1 cellular context compared by ENCODE assay signal in genomic region chr19:9323919-9324583, GRCh38.
TF ChIP-seq lines count a peak whose summit lies in the region.

ZNF559 (plus strand) TSS chr19:9324179; CDS start chr19:9338550, 14,371 bp downstream.

TF ChIP-seq in K562, 482 proteins besides CTCF, POLR2A, EP300 and RAD21 (continued from another document and continues in another):
- TF ChIP-seq CTBP1 (IDR thresholded peaks at IDR 0.05; ENCODE audit: borderline replicate concordance) (peak; percentile 27; the same call in 1 of the 2 replicates), ZNF134 (CRISPR knock-in tag; conservative IDR thresholded peaks at IDR 0.05) (no peak), MAX (CRISPR knock-in tag; IDR thresholded peaks at IDR 0.05) (no peak), GATAD2B (IDR thresholded peaks at IDR 0.05; ENCODE audit: borderline replicate concordance) (no peak), DPF2 (IDR thresholded peaks at IDR 0.05) (no peak), ARNT (IDR thresholded peaks at IDR 0.05) (no peak), GMEB1 (CRISPR knock-in tag; IDR thresholded peaks at IDR 0.05) (peak; percentile 46; the same call in 1 of the 2 replicates), RBM15 (IDR thresholded peaks at IDR 0.05; ENCODE audit: insufficient read depth, low read length) (no peak), MEIS2 (IDR thresholded peaks at IDR 0.05; ENCODE audit: partially characterized antibody) (peak; percentile 96), FOXM1 (IDR thresholded peaks at IDR 0.05; ENCODE audit: low read depth) (peak; percentile 7; the same call in 1 of the 2 replicates), FOXM1 (CRISPR knock-in tag; IDR thresholded peaks at IDR 0.05; ENCODE audit: low read depth) (no peak), BRD4 (IDR thresholded peaks at IDR 0.05) (0 out of 2 replicates have a peak, but pooled peaks have one; percentile 42), ZNF12 (CRISPR knock-in tag; IDR thresholded peaks at IDR 0.05) (no peak), MTA3 (IDR thresholded peaks at IDR 0.05; ENCODE audit: borderline replicate concordance) (no peak; the same call in 1 of the 2 replicates), ZBTB26 (CRISPR knock-in tag; IDR thresholded peaks at IDR 0.05) (no peak), BRF1 (IDR thresholded peaks at IDR 0.05; ENCODE audit: borderline replicate concordance, extremely low read depth, insufficient read length) (no peak), ZBTB9 (CRISPR knock-in tag; IDR thresholded peaks at IDR 0.05) (no peak), ZNF174 (CRISPR knock-in tag; IDR thresholded peaks at IDR 0.05) (no peak), SRSF7 (optimal IDR thresholded peaks at IDR 0.05; ENCODE audit: low read depth, low read length) (no peak), TCF7L2 (IDR thresholded peaks at IDR 0.05; ENCODE audit: low read depth, low read length) (0 out of 2 replicates have a peak, but pooled peaks have one; percentile 31), SP2 (IDR thresholded peaks at IDR 0.05; ENCODE audit: extremely low read depth, low read depth, low read length, poor library complexity, severe bottlenecking) (no peak), KHSRP (IDR thresholded peaks at IDR 0.05) (no peak), RHOXF2B (CRISPR knock-in tag; conservative IDR thresholded peaks at IDR 0.05) (no peak), ZC3H8 (IDR thresholded peaks at IDR 0.05) (no peak), CBFB (CRISPR knock-in tag; IDR thresholded peaks at IDR 0.05) (no peak), KDM1A (IDR thresholded peaks at IDR 0.05) (no peak), POLR2AphosphoS2 (IDR thresholded peaks at IDR 0.05; ENCODE audit: low read length) (no peak), TARDBP (IDR thresholded peaks at IDR 0.05) (no peak), HDAC2 (IDR thresholded peaks at IDR 0.05) (no peak), YY1 (IDR thresholded peaks at IDR 0.05; ENCODE audit: borderline replicate concordance in 1 of 3, control insufficient read depth in 1 of 3, extremely low read depth in 1 of 3, insufficient read depth in 3 of 3, insufficient read length in 1 of 3, insufficient replicate concordance in 2 of 3, low read depth in 1 of 3, low read length in 2 of 3) (peak; percentile 50 to 92 (median 86)), LEF1 (IDR thresholded peaks at IDR 0.05) (no peak), SMAD2 (IDR thresholded peaks at IDR 0.05; ENCODE audit: low read depth, low read length) (no peak), FOXP1 (CRISPR knock-in tag; IDR thresholded peaks at IDR 0.05) (no peak), KAT7 (CRISPR knock-in tag; IDR thresholded peaks at IDR 0.05; ENCODE audit: borderline replicate concordance) (no peak), ZBED1 (IDR thresholded peaks at IDR 0.05) (no peak), TAL1 (IDR thresholded peaks at IDR 0.05) (no peak), WHSC1 (IDR thresholded peaks at IDR 0.05; ENCODE audit: low read length) (no peak), BDP1 (IDR thresholded peaks at IDR 0.05; ENCODE audit: insufficient read depth, insufficient read length) (no peak), HLTF (IDR thresholded peaks at IDR 0.05) (no peak), ZEB2 (IDR thresholded peaks at IDR 0.05) (no peak), SMAD1 (IDR thresholded peaks at IDR 0.05; ENCODE audit: low read depth, low read length, partially characterized antibody) (no peak), CCAR2 (IDR thresholded peaks at IDR 0.05; ENCODE audit: low read depth, low read length) (no peak), GTF2B (IDR thresholded peaks at IDR 0.05; ENCODE audit: extremely low read depth, insufficient read length) (no peak), HOXB6 (CRISPR knock-in tag; IDR thresholded peaks at IDR 0.05; ENCODE audit: borderline replicate concordance) (no peak), PRDM10 (IDR thresholded peaks at IDR 0.05; ENCODE audit: partially characterized antibody) (no peak), IRF2 (CRISPR knock-in tag; IDR thresholded peaks at IDR 0.05) (no peak), ZNF146 (CRISPR knock-in tag; IDR thresholded peaks at IDR 0.05; ENCODE audit: unreplicated experiment) (no peak), RBM39 (optimal IDR thresholded peaks at IDR 0.05; ENCODE audit: low read depth, low read length) (no peak), EGR1 (conservative IDR thresholded peaks at IDR 0.05) (peak; percentile 61), PHF8 (IDR thresholded peaks at IDR 0.05; ENCODE audit: borderline replicate concordance, low read length) (peak; percentile 61; the same call in 1 of the 2 replicates), C11orf30 (IDR thresholded peaks at IDR 0.05; ENCODE audit: low read depth) (no peak), SMARCC2 (IDR thresholded peaks at IDR 0.05; ENCODE audit: low read depth) (no peak), NCOA4 (IDR thresholded peaks at IDR 0.05; ENCODE audit: partially characterized antibody) (no peak), ZFX (CRISPR knock-in tag; IDR thresholded peaks at IDR 0.05) (peak; percentile 54; the same call in 1 of the 2 replicates), ZNF695 (CRISPR knock-in tag; IDR thresholded peaks at IDR 0.05) (no peak), PATZ1 (CRISPR knock-in tag; IDR thresholded peaks at IDR 0.05; ENCODE audit: borderline replicate concordance) (no peak)
- TF ChIP-seq, protein P1, sequence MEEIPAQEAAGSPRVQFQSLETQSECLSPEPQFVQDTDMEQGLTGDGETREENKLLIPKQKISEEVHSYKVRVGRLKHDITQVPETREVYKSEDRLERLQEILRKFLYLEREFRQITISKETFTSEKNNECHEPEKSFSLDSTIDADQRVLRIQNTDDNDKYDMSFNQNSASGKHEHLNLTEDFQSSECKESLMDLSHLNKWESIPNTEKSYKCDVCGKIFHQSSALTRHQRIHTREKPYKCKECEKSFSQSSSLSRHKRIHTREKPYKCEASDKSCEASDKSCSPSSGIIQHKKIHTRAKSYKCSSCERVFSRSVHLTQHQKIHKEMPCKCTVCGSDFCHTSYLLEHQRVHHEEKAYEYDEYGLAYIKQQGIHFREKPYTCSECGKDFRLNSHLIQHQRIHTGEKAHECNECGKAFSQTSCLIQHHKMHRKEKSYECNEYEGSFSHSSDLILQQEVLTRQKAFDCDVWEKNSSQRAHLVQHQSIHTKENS (CRISPR knock-in tag; IDR thresholded peaks at IDR 0.05), result no peak
- TF ChIP-seq, protein P2, sequence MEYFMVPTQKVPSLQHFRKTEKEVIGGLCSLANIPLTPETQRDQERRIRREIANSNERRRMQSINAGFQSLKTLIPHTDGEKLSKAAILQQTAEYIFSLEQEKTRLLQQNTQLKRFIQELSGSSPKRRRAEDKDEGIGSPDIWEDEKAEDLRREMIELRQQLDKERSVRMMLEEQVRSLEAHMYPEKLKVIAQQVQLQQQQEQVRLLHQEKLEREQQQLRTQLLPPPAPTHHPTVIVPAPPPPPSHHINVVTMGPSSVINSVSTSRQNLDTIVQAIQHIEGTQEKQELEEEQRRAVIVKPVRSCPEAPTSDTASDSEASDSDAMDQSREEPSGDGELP (CRISPR knock-in tag; IDR thresholded peaks at IDR 0.05; ENCODE audit: borderline replicate concordance), result peak; percentile 96
- TF ChIP-seq, protein P3, sequence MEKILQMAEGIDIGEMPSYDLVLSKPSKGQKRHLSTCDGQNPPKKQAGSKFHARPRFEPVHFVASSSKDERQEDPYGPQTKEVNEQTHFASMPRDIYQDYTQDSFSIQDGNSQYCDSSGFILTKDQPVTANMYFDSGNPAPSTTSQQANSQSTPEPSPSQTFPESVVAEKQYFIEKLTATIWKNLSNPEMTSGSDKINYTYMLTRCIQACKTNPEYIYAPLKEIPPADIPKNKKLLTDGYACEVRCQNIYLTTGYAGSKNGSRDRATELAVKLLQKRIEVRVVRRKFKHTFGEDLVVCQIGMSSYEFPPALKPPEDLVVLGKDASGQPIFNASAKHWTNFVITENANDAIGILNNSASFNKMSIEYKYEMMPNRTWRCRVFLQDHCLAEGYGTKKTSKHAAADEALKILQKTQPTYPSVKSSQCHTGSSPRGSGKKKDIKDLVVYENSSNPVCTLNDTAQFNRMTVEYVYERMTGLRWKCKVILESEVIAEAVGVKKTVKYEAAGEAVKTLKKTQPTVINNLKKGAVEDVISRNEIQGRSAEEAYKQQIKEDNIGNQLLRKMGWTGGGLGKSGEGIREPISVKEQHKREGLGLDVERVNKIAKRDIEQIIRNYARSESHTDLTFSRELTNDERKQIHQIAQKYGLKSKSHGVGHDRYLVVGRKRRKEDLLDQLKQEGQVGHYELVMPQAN (IDR thresholded peaks at IDR 0.05; ENCODE audit: borderline replicate concordance), result no peak
